In the genomic region with DNA sequence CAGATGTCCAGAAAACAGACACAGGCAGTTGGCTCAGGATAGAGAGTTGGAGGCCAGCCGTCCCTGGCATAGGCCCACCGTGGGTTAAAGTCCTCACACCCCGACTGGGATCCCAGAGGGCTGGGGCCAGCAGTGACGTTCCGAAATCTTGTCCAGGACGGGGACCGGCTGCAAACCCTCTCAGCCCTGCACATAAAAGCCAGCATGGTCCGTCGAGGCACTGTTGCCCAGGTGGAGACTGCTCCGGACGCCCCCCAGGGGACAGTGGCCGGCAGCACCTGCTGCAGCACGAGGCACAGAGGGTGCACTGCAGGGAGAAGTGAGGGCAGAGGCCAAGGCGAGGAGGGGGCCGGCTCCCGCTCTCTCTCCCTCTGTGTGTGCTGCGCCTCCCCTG, we compare ENCODE assay signal across 1 cellular context.
TF ChIP-seq lines count a peak whose summit lies in the region.

No MANE protein-coding gene starts in this region.

TF ChIP-seq in H1, 55 proteins besides CTCF, POLR2A, EP300 and RAD21:
- TF ChIP-seq, protein P1, sequence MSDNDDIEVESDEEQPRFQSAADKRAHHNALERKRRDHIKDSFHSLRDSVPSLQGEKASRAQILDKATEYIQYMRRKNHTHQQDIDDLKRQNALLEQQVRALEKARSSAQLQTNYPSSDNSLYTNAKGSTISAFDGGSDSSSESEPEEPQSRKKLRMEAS (IDR thresholded peaks at IDR 0.05): peak; percentile 97
- TF ChIP-seq, protein P2, sequence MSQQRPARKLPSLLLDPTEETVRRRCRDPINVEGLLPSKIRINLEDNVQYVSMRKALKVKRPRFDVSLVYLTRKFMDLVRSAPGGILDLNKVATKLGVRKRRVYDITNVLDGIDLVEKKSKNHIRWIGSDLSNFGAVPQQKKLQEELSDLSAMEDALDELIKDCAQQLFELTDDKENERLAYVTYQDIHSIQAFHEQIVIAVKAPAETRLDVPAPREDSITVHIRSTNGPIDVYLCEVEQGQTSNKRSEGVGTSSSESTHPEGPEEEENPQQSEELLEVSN (IDR thresholded peaks at IDR 0.05): peak; percentile 92
- TF ChIP-seq SP4 (IDR thresholded peaks at IDR 0.05; ENCODE audit: low read length): no peak
